In the genomic region with DNA sequence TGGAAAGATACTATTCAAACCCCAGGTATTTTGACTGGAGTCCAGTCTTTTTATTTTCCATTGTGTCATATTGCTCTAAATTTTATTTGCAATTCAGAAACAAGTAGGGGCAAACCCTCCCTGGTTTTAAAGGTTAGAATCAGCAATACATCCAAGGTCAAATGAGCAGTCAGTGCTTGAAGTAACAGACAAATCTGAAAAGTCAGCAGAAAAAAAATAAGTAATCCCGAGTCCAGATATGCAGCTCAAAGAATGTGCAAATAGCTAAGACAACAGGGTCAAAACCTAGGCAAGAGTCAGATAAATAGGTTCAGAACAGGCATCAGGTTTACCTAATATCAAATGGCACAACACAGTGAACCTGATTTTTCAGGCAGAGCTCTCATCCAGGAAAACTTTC, we compare ENCODE assay signal across 29 cellular contexts.
"Had no signal": no experiment of that assay in that cellular context is flagged by ENCODE, and none has a peak within 500 bp of the region (broad histone marks: within the 10 kb centered on the region; RNA-seq: fewer than 3 reads in every experiment).

No MANE protein-coding gene starts in this region.

- H3K27me3 ChIP-seq: dorsolateral prefrontal cortex, esophagus squamous epithelium, gastrocnemius medialis, left lung had no signal

- H3K9me3 Mint-ChIP-seq: effector memory CD8-positive, alpha-beta T cell; endodermal cell; mesothelial cell of epicardium had no signal

- H3K36me3 Mint-ChIP-seq: mesothelial cell of epicardium, naive B cell had no signal

- H3K36me3 ChIP-seq: esophagus squamous epithelium, gastrocnemius medialis, heart right ventricle, left lung, lower lobe of right lung had no signal

- H3K4me1 Mint-ChIP-seq: mesothelial cell of epicardium, naive B cell had no signal

- H3K27ac Mint-ChIP-seq: effector memory CD8-positive, alpha-beta T cell; endodermal cell; mesothelial cell of epicardium; naive B cell had no signal

- H3K4me3 Mint-ChIP-seq: effector memory CD8-positive, alpha-beta T cell; endodermal cell; mesothelial cell of epicardium; naive B cell had no signal

- ATAC-seq: effector memory CD8-positive, alpha-beta T cell; esophagus mucosa; gastrocnemius medialis; heart right ventricle; left cardiac atrium; left lung; left ventricle myocardium superior; lower lobe of right lung; mucosa of descending colon had no signal

- H3K4me3 ChIP-seq: coronary artery, dorsolateral prefrontal cortex, esophagus squamous epithelium, gastrocnemius medialis, heart right ventricle, left lung, lower lobe of right lung, mucosa of descending colon had no signal

- DNase-seq: dermis blood vessel endothelial cell; dorsolateral prefrontal cortex; effector CD8-positive, alpha-beta T cell; effector memory CD8-positive, alpha-beta T cell; endodermal cell; erythroblast; esophagus squamous epithelium; foreskin fibroblast; foreskin melanocyte; gastrocnemius medialis; glutamatergic neuron; head of caudate nucleus; heart right ventricle; hippocampal formation; left cardiac atrium; left lung; left ventricle myocardium superior; lower lobe of right lung; mesenchymal stem cell; mucosa of descending colon; naive B cell had no signal

- H3K27ac ChIP-seq: coronary artery, dorsolateral prefrontal cortex, epithelial cell of prostate, esophagus squamous epithelium, gastrocnemius medialis, heart right ventricle, left lung, lower lobe of right lung had no signal

- H3K9me3 ChIP-seq: esophagus squamous epithelium, gastrocnemius medialis, heart right ventricle, left lung, lower lobe of right lung, mucosa of descending colon had no signal

- H3K4me1 ChIP-seq: esophagus squamous epithelium, gastrocnemius medialis, heart right ventricle, left lung, lower lobe of right lung had no signal

- FAIRE-seq: colon, endometrium, islet of Langerhans, keratinocyte had no signal
